In genomic region chr3:49171119-49171774, GRCh38 we compare ENCODE assay signal across 8 cellular contexts. TPM values are rescaled to one million over a fixed set of nuclear protein-coding genes. Genes with fewer than 3 reads are reported as not detected.
DNase-seq lines count a peak whose midpoint lies in the region; ATAC-seq and TF ChIP-seq lines count a peak whose summit lies in the region.

Gene KLHDC8B, plus strand, starts transcription at chr3:49171598. Its CDS starts 1,172 bp downstream, at chr3:49172770.

- H3K4me1 Mint-ChIP-seq in neural progenitor cell, result peaks cover 55% of the 10 kb centered on the region
- H3K4me1 Mint-ChIP-seq in stimulated activated naive CD8-positive, alpha-beta T cell treated with anti-CD3 and anti-CD28 coated beads, Interleukin-15, amount 100 ng/mL, for 72 hours, result peaks cover 40% of the 10 kb centered on the region

- H3K4me3 ChIP-seq in SJCRH30, result peak within 1 kb of the TSS; percentile 65
- peak within 1 kb of the TSS; percentile 72 for H3K4me3 ChIP-seq in neural progenitor cell

- H3K27ac ChIP-seq in SJCRH30, result no peak within 1 kb of the TSS; the same call in 1 of the 2 replicates
- H3K27ac ChIP-seq in foreskin keratinocyte, result no peak within 1 kb of the TSS
- H3K27ac ChIP-seq in neural progenitor cell, result no peak within 1 kb of the TSS

- H4K20me1 ChIP-seq in neural progenitor cell (ENCODE audit: low read depth), result peaks cover 8% of the 10 kb centered on the region

- peak within 1 kb of the TSS; percentile 88 for H3K4me2 ChIP-seq in neural progenitor cell

- TF ChIP-seq CTCF in foreskin keratinocyte (conservative IDR thresholded peaks at IDR 0.05) (peak; percentile 96), neural progenitor cell (IDR thresholded peaks at IDR 0.05) (peak; percentile 97)

- DNase-seq in NCI-H2196 (lab: John Stamatoyannopoulos, UW; ENCODE audit: unreplicated experiment) (peak; percentile 58), NCI-H2196 treated with DMSO at 0.1 percent for 48 hours (lab: John Stamatoyannopoulos, UW; ENCODE audit: unreplicated experiment) (no peak), HuH-7 (ENCODE audit: low spot score) (peak; percentile 96), SJCRH30 (peak; percentile 83 to 89), foreskin keratinocyte (peak; percentile 34 to 73), neural progenitor cell (ENCODE audit: low spot score) (peak; percentile 95)
- peak; percentile 52 to 78 (median 70) for DNase-seq in activated naive CD4-positive, alpha-beta T cell (lab: John Stamatoyannopoulos, UW)
- DNase-seq in stimulated activated naive CD8-positive, alpha-beta T cell treated with anti-CD3 and anti-CD28 coated beads, Interleukin-15, amount 100 ng/mL, for 72 hours, result peak; percentile 87

- H3K36me3 ChIP-seq in SJCRH30 (no peaks in the 10 kb centered on the region), neural progenitor cell (no peaks in the 10 kb centered on the region)

- H3K27me3 Mint-ChIP-seq in neural progenitor cell (ENCODE audit: insufficient read depth, low read depth), result peaks cover 12% of the 10 kb centered on the region
- no peaks in the 10 kb centered on the region for H3K27me3 Mint-ChIP-seq in stimulated activated naive CD8-positive, alpha-beta T cell treated with anti-CD3 and anti-CD28 coated beads, Interleukin-15, amount 100 ng/mL, for 72 hours

- H3K9me3 ChIP-seq in SJCRH30 (replicated peaks) (no peaks in the 10 kb centered on the region), neural progenitor cell (ENCODE audit: low read depth) (no peaks in the 10 kb centered on the region)

- ATAC-seq in foreskin keratinocyte, result peak; percentile 78
- ATAC-seq in stimulated activated naive CD8-positive, alpha-beta T cell treated with anti-CD3 and anti-CD28 coated beads, Interleukin-15, amount 100 ng/mL, for 72 hours, result peak; percentile 89

- peaks cover 16% of the 10 kb centered on the region for H3F3A ChIP-seq in neural progenitor cell (ENCODE audit: low read depth)

- H3K4me3 Mint-ChIP-seq in neural progenitor cell, result peak within 1 kb of the TSS; percentile 97
- H3K4me3 Mint-ChIP-seq in stimulated activated naive CD8-positive, alpha-beta T cell treated with anti-CD3 and anti-CD28 coated beads, Interleukin-15, amount 100 ng/mL, for 72 hours, result peak within 1 kb of the TSS; percentile 79 to 88

- peak within 1 kb of the TSS; percentile 81 for H2AFZ ChIP-seq in neural progenitor cell (replicated peaks)

- peaks cover 33% of the 10 kb centered on the region for H3K79me2 ChIP-seq in neural progenitor cell (ENCODE audit: low read depth)

- H3K36me3 Mint-ChIP-seq in neural progenitor cell, result peaks cover 9% of the 10 kb centered on the region

- H3K27me3 ChIP-seq in SJCRH30 (no peaks in the 10 kb centered on the region), foreskin keratinocyte (no peaks in the 10 kb centered on the region), neural progenitor cell (peaks cover 19% of the 10 kb centered on the region)

- peak within 1 kb of the TSS; percentile 39 for H3K9ac ChIP-seq in neural progenitor cell

- H3K4me1 ChIP-seq in SJCRH30, result peaks cover 13% of the 10 kb centered on the region
- peaks cover 3% of the 10 kb centered on the region for H3K4me1 ChIP-seq in foreskin keratinocyte
- H3K4me1 ChIP-seq in neural progenitor cell, result peaks cover 31% of the 10 kb centered on the region

- no peaks in the 10 kb centered on the region for H3K9me3 Mint-ChIP-seq in neural progenitor cell
- no peaks in the 10 kb centered on the region for H3K9me3 Mint-ChIP-seq in stimulated activated naive CD8-positive, alpha-beta T cell treated with anti-CD3 and anti-CD28 coated beads, Interleukin-15, amount 100 ng/mL, for 72 hours

- H3K27ac Mint-ChIP-seq in neural progenitor cell, result peak within 1 kb of the TSS; percentile 100
- H3K27ac Mint-ChIP-seq in stimulated activated naive CD8-positive, alpha-beta T cell treated with anti-CD3 and anti-CD28 coated beads, Interleukin-15, amount 100 ng/mL, for 72 hours, result peak within 1 kb of the TSS; percentile 87 to 95

RNA-seq across cellular contexts. Expression of gene KLHDC8B, which starts in this region (rescaled TPM):
- total RNA-seq in SJCRH30 (2014; rRNA removed; shearing (Covaris generic)), result 7.8 and 8.6 TPM in 2 replicates
- total RNA-seq in foreskin keratinocyte, result 11.7 and 14.9 TPM in 2 replicates
- 11.8 and 14.3 TPM in 2 replicates for polyA plus RNA-seq in foreskin keratinocyte
- 14.8 and 45.1 TPM in 2 replicates for total RNA-seq in neural progenitor cell (ENCODE audit: low replicate concordance)
